ENCODE assay signal across 1 cellular context in genomic region chr5:93072831-93073459, GRCh38.
TF ChIP-seq lines count a peak whose summit lies in the region.

No MANE protein-coding gene starts in this region.

TF ChIP-seq in K562, 482 proteins besides CTCF, POLR2A, EP300 and RAD21:
- TF ChIP-seq, protein P1, sequence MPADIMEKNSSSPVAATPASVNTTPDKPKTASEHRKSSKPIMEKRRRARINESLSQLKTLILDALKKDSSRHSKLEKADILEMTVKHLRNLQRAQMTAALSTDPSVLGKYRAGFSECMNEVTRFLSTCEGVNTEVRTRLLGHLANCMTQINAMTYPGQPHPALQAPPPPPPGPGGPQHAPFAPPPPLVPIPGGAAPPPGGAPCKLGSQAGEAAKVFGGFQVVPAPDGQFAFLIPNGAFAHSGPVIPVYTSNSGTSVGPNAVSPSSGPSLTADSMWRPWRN (IDR thresholded peaks at IDR 0.05; ENCODE audit: low read depth) = no peak
- no peak for TF ChIP-seq SMARCA5 (IDR thresholded peaks at IDR 0.05)
- TF ChIP-seq TFE3 (CRISPR knock-in tag; IDR thresholded peaks at IDR 0.05) = peak; percentile 56; the same call in 1 of the 2 replicates
- no peak for TF ChIP-seq MEF2A (IDR thresholded peaks at IDR 0.05; ENCODE audit: control insufficient read depth, low read depth, low read length)
TF ChIP-seq in K562: peak in this region for 1.
